1 cellular context compared by ENCODE assay signal in genomic region chr9:69190086-69190865, GRCh38.
TF ChIP-seq lines count a peak whose summit lies in the region.

No MANE protein-coding gene starts in this region.

TF ChIP-seq in HepG2, 621 proteins besides CTCF, POLR2A, EP300 and RAD21 (continued from another document and continues in another):
- TF ChIP-seq, protein P1, sequence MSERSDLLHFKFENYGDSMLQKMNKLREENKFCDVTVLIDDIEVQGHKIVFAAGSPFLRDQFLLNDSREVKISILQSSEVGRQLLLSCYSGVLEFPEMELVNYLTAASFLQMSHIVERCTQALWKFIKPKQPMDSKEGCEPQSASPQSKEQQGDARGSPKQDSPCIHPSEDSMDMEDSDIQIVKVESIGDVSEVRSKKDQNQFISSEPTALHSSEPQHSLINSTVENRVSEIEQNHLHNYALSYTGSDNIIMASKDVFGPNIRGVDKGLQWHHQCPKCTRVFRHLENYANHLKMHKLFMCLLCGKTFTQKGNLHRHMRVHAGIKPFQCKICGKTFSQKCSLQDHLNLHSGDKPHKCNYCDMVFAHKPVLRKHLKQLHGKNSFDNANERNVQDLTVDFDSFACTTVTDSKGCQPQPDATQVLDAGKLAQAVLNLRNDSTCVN (CRISPR knock-in tag; IDR thresholded peaks at IDR 0.05; ENCODE audit: borderline replicate concordance), result no peak
- no peak for TF ChIP-seq KDM2A (CRISPR knock-in tag; IDR thresholded peaks at IDR 0.05; ENCODE audit: borderline replicate concordance, low read depth)
- no peak for TF ChIP-seq NFRKB (IDR thresholded peaks at IDR 0.05)
- TF ChIP-seq ZNF33A (CRISPR knock-in tag; IDR thresholded peaks at IDR 0.05; ENCODE audit: borderline replicate concordance), result no peak
- no peak for TF ChIP-seq NCOA5 (CRISPR knock-in tag; IDR thresholded peaks at IDR 0.05)
- no peak for TF ChIP-seq SOX6 (IDR thresholded peaks at IDR 0.05)
- peak; percentile 92 for TF ChIP-seq SOX6 (CRISPR knock-in tag; IDR thresholded peaks at IDR 0.05)
- no peak; the same call in 1 of the 2 replicates for TF ChIP-seq BRF2 (CRISPR knock-in tag; IDR thresholded peaks at IDR 0.05)
- peak; percentile 54 for TF ChIP-seq MED8 (CRISPR knock-in tag; IDR thresholded peaks at IDR 0.05; ENCODE audit: insufficient replicate concordance)
- no peak for TF ChIP-seq SALL2 (CRISPR knock-in tag; IDR thresholded peaks at IDR 0.05)
- TF ChIP-seq GATAD2A (CRISPR knock-in tag; IDR thresholded peaks at IDR 0.05), result peak; percentile 98
- peak; percentile 34; the same call in 1 of the 2 replicates for TF ChIP-seq MIER2 (CRISPR knock-in tag; IDR thresholded peaks at IDR 0.05)
- TF ChIP-seq NFYC (CRISPR knock-in tag; IDR thresholded peaks at IDR 0.05), result no peak
- no peak for TF ChIP-seq XRCC5 (optimal IDR thresholded peaks at IDR 0.05; ENCODE audit: low read length)
- TF ChIP-seq ZSCAN21 (CRISPR knock-in tag; IDR thresholded peaks at IDR 0.05; ENCODE audit: borderline replicate concordance), result no peak
- TF ChIP-seq, protein P2, sequence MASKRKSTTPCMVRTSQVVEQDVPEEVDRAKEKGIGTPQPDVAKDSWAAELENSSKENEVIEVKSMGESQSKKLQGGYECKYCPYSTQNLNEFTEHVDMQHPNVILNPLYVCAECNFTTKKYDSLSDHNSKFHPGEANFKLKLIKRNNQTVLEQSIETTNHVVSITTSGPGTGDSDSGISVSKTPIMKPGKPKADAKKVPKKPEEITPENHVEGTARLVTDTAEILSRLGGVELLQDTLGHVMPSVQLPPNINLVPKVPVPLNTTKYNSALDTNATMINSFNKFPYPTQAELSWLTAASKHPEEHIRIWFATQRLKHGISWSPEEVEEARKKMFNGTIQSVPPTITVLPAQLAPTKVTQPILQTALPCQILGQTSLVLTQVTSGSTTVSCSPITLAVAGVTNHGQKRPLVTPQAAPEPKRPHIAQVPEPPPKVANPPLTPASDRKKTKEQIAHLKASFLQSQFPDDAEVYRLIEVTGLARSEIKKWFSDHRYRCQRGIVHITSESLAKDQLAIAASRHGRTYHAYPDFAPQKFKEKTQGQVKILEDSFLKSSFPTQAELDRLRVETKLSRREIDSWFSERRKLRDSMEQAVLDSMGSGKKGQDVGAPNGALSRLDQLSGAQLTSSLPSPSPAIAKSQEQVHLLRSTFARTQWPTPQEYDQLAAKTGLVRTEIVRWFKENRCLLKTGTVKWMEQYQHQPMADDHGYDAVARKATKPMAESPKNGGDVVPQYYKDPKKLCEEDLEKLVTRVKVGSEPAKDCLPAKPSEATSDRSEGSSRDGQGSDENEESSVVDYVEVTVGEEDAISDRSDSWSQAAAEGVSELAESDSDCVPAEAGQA (IDR thresholded peaks at IDR 0.05; ENCODE audit: low read depth), result no peak
- TF ChIP-seq, protein P2 (CRISPR knock-in tag; IDR thresholded peaks at IDR 0.05; ENCODE audit: borderline replicate concordance), result no peak
- no peak for TF ChIP-seq SRSF4 (IDR thresholded peaks at IDR 0.05; ENCODE audit: low read depth, low read length, poor library complexity, severe bottlenecking)
- no peak for TF ChIP-seq NR0B2 (CRISPR knock-in tag; IDR thresholded peaks at IDR 0.05)
- no peak for TF ChIP-seq ZNF296 (CRISPR knock-in tag; conservative IDR thresholded peaks at IDR 0.05)
- TF ChIP-seq GATAD1 (CRISPR knock-in tag; IDR thresholded peaks at IDR 0.05), result no peak
- TF ChIP-seq ZBTB3 (CRISPR knock-in tag; IDR thresholded peaks at IDR 0.05; ENCODE audit: borderline replicate concordance, low read depth), result no peak
- no peak for TF ChIP-seq ZNF430 (CRISPR knock-in tag; IDR thresholded peaks at IDR 0.05)
- TF ChIP-seq ZSCAN20 (CRISPR knock-in tag; IDR thresholded peaks at IDR 0.05; ENCODE audit: borderline replicate concordance), result no peak
- TF ChIP-seq ZNF614 (CRISPR knock-in tag; IDR thresholded peaks at IDR 0.05; ENCODE audit: borderline replicate concordance), result 0 out of 2 replicates have a peak, but pooled peaks have one; percentile 62
- TF ChIP-seq HNRNPLL (IDR thresholded peaks at IDR 0.05; ENCODE audit: low read depth, low read length, poor library complexity, severe bottlenecking), result no peak
- TF ChIP-seq HNF1B (CRISPR knock-in tag; IDR thresholded peaks at IDR 0.05), result no peak
- TF ChIP-seq PAX8 (CRISPR knock-in tag; IDR thresholded peaks at IDR 0.05; ENCODE audit: borderline replicate concordance), result no peak
- TF ChIP-seq ZFP36L1 (CRISPR knock-in tag; IDR thresholded peaks at IDR 0.05), result no peak
- no peak for TF ChIP-seq REPIN1 (CRISPR knock-in tag; IDR thresholded peaks at IDR 0.05; ENCODE audit: borderline replicate concordance, low read depth)
- TF ChIP-seq HMGXB4 (CRISPR knock-in tag; IDR thresholded peaks at IDR 0.05; ENCODE audit: borderline replicate concordance in 1 of 2, low read depth in 1 of 2), result no peak
- no peak for TF ChIP-seq ZNF546 (CRISPR knock-in tag; conservative IDR thresholded peaks at IDR 0.05)
- no peak for TF ChIP-seq ZBTB1 (CRISPR knock-in tag; IDR thresholded peaks at IDR 0.05; ENCODE audit: borderline replicate concordance)
- no peak for TF ChIP-seq NONO (IDR thresholded peaks at IDR 0.05)
- 0 out of 2 replicates have a peak, but pooled peaks have one; percentile 56 for TF ChIP-seq NONO (CRISPR knock-in tag; conservative IDR thresholded peaks at IDR 0.05)
- TF ChIP-seq SIN3A (IDR thresholded peaks at IDR 0.05; ENCODE audit: borderline replicate concordance, low read depth, low read length), result no peak
- no peak for TF ChIP-seq NCOA1 (CRISPR knock-in tag; IDR thresholded peaks at IDR 0.05)
- TF ChIP-seq ZNF788 (CRISPR knock-in tag; IDR thresholded peaks at IDR 0.05; ENCODE audit: borderline replicate concordance), result no peak
- peak; percentile 98 for TF ChIP-seq GFI1 (CRISPR knock-in tag; IDR thresholded peaks at IDR 0.05; ENCODE audit: borderline replicate concordance)
- no peak; the same call in 1 of the 2 replicates for TF ChIP-seq MED13 (CRISPR knock-in tag; IDR thresholded peaks at IDR 0.05)
- TF ChIP-seq FOXO1 (CRISPR knock-in tag; IDR thresholded peaks at IDR 0.05), result peak; percentile 77
- TF ChIP-seq ZNF713 (CRISPR knock-in tag; IDR thresholded peaks at IDR 0.05), result no peak
- TF ChIP-seq, protein P3, sequence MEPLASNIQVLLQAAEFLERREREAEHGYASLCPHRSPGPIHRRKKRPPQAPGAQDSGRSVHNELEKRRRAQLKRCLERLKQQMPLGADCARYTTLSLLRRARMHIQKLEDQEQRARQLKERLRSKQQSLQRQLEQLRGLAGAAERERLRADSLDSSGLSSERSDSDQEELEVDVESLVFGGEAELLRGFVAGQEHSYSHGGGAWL (CRISPR knock-in tag; IDR thresholded peaks at IDR 0.05), result no peak
- TF ChIP-seq HNF4A (CRISPR knock-in tag; IDR thresholded peaks at IDR 0.05), result peak; percentile 85
- no peak for TF ChIP-seq SMYD3 (CRISPR knock-in tag; IDR thresholded peaks at IDR 0.05)
- TF ChIP-seq ZNF121 (CRISPR knock-in tag; IDR thresholded peaks at IDR 0.05), result peak; percentile 89
- TF ChIP-seq ZNF282 (IDR thresholded peaks at IDR 0.05; ENCODE audit: partially characterized antibody), result no peak
- TF ChIP-seq ZSCAN30 (CRISPR knock-in tag; IDR thresholded peaks at IDR 0.05), result no peak
- no peak for TF ChIP-seq SNAI1 (CRISPR knock-in tag; IDR thresholded peaks at IDR 0.05; ENCODE audit: borderline replicate concordance)
- TF ChIP-seq, protein P4, sequence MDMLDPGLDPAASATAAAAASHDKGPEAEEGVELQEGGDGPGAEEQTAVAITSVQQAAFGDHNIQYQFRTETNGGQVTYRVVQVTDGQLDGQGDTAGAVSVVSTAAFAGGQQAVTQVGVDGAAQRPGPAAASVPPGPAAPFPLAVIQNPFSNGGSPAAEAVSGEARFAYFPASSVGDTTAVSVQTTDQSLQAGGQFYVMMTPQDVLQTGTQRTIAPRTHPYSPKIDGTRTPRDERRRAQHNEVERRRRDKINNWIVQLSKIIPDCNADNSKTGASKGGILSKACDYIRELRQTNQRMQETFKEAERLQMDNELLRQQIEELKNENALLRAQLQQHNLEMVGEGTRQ (IDR thresholded peaks at IDR 0.05; ENCODE audit: low read depth, low read length), result no peak
- TF ChIP-seq, protein P4 (CRISPR knock-in tag; IDR thresholded peaks at IDR 0.05; ENCODE audit: borderline replicate concordance), result no peak
- TF ChIP-seq ZNF143 (CRISPR knock-in tag; IDR thresholded peaks at IDR 0.05), result no peak
- TF ChIP-seq TCF7L2 (IDR thresholded peaks at IDR 0.05; ENCODE audit: low read depth, low read length), result no peak
- no peak for TF ChIP-seq E2F2 (CRISPR knock-in tag; IDR thresholded peaks at IDR 0.05; ENCODE audit: borderline replicate concordance)
- no peak for TF ChIP-seq ZNF766 (CRISPR knock-in tag; IDR thresholded peaks at IDR 0.05; ENCODE audit: borderline replicate concordance)
- TF ChIP-seq ZNF75D (CRISPR knock-in tag; IDR thresholded peaks at IDR 0.05; ENCODE audit: borderline replicate concordance), result no peak
- TF ChIP-seq KLF9 (CRISPR knock-in tag; IDR thresholded peaks at IDR 0.05; ENCODE audit: low read depth), result no peak
- TF ChIP-seq ZNF720 (CRISPR knock-in tag; IDR thresholded peaks at IDR 0.05), result no peak
- no peak for TF ChIP-seq ZBTB7B (CRISPR knock-in tag; IDR thresholded peaks at IDR 0.05)
- no peak for TF ChIP-seq NAIF1 (CRISPR knock-in tag; IDR thresholded peaks at IDR 0.05; ENCODE audit: borderline replicate concordance)
- no peak for TF ChIP-seq ZNF317 (CRISPR knock-in tag; IDR thresholded peaks at IDR 0.05)
